In genomic region chr4:94208918-94209317, GRCh38 we compare ENCODE assay signal across 1 cellular context.
TF ChIP-seq lines count a peak whose summit lies in the region.

No MANE protein-coding gene starts in this region.

TF ChIP-seq in SK-N-SH, 30 proteins besides CTCF, POLR2A, EP300 and RAD21 (continued from another document):
- no peak for TF ChIP-seq IRF3 (IDR thresholded peaks at IDR 0.05; ENCODE audit: low read depth, low read length)
- TF ChIP-seq, protein P1, sequence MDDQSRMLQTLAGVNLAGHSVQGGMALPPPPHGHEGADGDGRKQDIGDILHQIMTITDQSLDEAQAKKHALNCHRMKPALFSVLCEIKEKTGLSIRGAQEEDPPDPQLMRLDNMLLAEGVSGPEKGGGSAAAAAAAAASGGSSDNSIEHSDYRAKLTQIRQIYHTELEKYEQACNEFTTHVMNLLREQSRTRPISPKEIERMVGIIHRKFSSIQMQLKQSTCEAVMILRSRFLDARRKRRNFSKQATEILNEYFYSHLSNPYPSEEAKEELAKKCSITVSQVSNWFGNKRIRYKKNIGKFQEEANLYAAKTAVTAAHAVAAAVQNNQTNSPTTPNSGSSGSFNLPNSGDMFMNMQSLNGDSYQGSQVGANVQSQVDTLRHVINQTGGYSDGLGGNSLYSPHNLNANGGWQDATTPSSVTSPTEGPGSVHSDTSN (IDR thresholded peaks at IDR 0.05), result no peak
- TF ChIP-seq EZH2phosphoT487 (IDR thresholded peaks at IDR 0.05; ENCODE audit: borderline replicate concordance, low read depth), result no peak
- TF ChIP-seq TAF1 (IDR thresholded peaks at IDR 0.05; ENCODE audit: borderline replicate concordance, low read depth, low read length), result no peak
- TF ChIP-seq REST (IDR thresholded peaks at IDR 0.05; ENCODE audit: low read depth, low read length), result no peak
- no peak for TF ChIP-seq NRF1 (IDR thresholded peaks at IDR 0.05; ENCODE audit: low read depth, low read length)
- TF ChIP-seq FOXJ3 (CRISPR knock-in tag; IDR thresholded peaks at IDR 0.05), result no peak
- no peak for TF ChIP-seq FOSL2 (IDR thresholded peaks at IDR 0.05; ENCODE audit: borderline replicate concordance, low read depth)
- TF ChIP-seq TEAD4 (IDR thresholded peaks at IDR 0.05; ENCODE audit: borderline replicate concordance, insufficient read depth), result no peak
- TF ChIP-seq POLR2AphosphoS5 (IDR thresholded peaks at IDR 0.05; ENCODE audit: low read depth, low read length), result no peak
- TF ChIP-seq RCOR1 (IDR thresholded peaks at IDR 0.05; ENCODE audit: low read length), result no peak
